Comparison of ENCODE assay signal across 1 cellular context in the genomic region with DNA sequence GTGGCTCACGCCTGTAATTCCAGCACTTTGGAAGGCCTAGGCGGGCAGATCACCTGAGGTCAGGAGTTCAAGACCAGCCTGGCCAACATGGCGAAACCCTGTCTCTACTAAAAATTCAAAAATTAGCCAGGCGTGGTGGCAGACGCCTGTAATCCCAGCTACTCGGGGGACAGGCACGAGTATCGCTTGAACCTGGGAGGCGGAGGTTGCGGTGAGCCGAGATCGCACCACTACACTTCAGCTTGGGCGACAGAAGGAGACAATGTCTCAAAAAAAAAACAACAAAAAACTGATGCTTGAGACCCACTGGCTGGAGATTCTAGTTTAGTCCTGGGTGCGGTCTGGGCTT.
A peak's percentile ranks its signal among the peaks of the same experiment; 100 is the strongest.
TF ChIP-seq lines count a peak whose summit lies in the region.

No MANE protein-coding gene starts in this region.

TF ChIP-seq in GM12878, 131 proteins besides CTCF, POLR2A, EP300 and RAD21:
- TF ChIP-seq, protein P1, sequence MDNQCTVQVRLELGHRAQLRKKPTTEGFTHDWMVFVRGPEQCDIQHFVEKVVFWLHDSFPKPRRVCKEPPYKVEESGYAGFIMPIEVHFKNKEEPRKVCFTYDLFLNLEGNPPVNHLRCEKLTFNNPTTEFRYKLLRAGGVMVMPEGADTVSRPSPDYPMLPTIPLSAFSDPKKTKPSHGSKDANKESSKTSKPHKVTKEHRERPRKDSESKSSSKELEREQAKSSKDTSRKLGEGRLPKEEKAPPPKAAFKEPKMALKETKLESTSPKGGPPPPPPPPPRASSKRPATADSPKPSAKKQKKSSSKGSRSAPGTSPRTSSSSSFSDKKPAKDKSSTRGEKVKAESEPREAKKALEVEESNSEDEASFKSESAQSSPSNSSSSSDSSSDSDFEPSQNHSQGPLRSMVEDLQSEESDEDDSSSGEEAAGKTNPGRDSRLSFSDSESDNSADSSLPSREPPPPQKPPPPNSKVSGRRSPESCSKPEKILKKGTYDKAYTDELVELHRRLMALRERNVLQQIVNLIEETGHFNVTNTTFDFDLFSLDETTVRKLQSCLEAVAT (IDR thresholded peaks at IDR 0.05), result peak; percentile 59
